Comparison of ENCODE assay signal across 1 cellular context in the genomic region with DNA sequence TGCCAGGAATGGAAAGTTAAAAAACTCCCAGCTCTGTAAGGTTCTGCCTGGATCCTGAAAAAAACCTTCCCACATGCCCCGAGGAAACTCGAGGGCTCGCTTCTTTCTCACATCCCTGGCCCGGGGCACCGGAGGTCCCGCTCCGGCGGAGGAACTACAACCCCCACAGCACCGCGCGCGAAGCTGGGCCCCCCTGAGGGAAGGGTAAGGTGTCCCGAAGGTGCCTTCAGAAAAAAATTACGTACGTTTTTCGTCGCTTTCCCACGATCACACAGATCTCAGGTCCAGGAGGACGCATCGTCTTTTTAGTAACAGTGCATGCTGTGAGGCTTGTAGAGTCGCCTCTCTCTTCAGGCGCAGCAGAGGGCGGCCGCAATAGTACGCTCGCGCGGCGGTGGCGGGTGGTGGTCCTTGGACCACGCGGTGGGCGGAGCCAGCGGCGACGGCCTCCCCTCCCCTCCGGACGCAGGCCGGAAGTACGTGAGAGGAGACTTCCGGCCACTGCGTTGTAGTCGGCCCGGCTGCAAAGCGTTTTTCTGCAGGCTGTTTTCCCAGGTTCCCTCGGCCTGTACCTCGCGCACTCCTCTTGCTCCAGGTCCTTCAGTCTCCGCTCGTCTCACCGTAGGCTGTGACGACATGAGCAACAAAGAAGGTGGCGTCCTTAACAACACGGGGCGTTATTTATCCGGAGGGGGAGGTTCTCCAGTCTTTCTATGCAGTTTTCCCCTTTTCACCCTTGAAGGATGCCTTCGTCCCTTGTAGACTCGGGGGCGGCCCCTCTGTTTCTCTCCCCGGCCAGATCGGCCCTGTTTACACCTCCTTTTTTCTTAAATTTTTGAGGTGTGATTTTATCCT.
TF ChIP-seq lines count a peak whose summit lies in the region.

TSS of gene TSNAX (plus strand) at position 495 of the 855 bp plus-strand sequence. CDS start at position 637, 142 bp downstream.

TF ChIP-seq in HepG2, 621 proteins besides CTCF, POLR2A, EP300 and RAD21 (continued from another document and continues in another):
- TF ChIP-seq, protein P1, sequence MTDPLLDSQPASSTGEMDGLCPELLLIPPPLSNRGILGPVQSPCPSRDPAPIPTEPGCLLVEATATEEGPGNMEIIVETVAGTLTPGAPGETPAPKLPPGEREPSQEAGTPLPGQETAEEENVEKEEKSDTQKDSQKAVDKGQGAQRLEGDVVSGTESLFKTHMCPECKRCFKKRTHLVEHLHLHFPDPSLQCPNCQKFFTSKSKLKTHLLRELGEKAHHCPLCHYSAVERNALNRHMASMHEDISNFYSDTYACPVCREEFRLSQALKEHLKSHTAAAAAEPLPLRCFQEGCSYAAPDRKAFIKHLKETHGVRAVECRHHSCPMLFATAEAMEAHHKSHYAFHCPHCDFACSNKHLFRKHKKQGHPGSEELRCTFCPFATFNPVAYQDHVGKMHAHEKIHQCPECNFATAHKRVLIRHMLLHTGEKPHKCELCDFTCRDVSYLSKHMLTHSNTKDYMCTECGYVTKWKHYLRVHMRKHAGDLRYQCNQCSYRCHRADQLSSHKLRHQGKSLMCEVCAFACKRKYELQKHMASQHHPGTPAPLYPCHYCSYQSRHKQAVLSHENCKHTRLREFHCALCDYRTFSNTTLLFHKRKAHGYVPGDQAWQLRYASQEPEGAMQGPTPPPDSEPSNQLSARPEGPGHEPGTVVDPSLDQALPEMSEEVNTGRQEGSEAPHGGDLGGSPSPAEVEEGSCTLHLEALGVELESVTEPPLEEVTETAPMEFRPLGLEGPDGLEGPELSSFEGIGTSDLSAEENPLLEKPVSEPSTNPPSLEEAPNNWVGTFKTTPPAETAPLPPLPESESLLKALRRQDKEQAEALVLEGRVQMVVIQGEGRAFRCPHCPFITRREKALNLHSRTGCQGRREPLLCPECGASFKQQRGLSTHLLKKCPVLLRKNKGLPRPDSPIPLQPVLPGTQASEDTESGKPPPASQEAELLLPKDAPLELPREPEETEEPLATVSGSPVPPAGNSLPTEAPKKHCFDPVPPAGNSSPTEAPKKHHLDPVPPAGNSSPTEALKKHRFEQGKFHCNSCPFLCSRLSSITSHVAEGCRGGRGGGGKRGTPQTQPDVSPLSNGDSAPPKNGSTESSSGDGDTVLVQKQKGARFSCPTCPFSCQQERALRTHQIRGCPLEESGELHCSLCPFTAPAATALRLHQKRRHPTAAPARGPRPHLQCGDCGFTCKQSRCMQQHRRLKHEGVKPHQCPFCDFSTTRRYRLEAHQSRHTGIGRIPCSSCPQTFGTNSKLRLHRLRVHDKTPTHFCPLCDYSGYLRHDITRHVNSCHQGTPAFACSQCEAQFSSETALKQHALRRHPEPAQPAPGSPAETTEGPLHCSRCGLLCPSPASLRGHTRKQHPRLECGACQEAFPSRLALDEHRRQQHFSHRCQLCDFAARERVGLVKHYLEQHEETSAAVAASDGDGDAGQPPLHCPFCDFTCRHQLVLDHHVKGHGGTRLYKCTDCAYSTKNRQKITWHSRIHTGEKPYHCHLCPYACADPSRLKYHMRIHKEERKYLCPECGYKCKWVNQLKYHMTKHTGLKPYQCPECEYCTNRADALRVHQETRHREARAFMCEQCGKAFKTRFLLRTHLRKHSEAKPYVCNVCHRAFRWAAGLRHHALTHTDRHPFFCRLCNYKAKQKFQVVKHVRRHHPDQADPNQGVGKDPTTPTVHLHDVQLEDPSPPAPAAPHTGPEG (CRISPR knock-in tag; IDR thresholded peaks at IDR 0.05) = peak; percentile 73; the same call in 1 of the 2 replicates
- TF ChIP-seq, protein P2, sequence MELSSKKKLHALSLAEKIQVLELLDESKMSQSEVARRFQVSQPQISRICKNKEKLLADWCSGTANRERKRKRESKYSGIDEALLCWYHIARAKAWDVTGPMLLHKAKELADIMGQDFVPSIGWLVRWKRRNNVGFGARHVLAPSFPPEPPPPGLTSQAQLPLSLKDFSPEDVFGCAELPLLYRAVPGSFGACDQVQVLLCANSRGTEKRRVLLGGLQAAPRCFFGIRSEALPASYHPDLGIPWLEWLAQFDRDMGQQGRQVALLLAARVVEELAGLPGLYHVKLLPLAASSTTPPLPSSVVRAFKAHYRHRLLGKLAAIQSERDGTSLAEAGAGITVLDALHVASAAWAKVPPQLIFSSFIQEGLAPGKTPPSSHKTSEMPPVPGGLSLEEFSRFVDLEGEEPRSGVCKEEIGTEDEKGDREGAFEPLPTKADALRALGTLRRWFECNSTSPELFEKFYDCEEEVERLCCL (CRISPR knock-in tag; IDR thresholded peaks at IDR 0.05; ENCODE audit: borderline replicate concordance) = no peak; the same call in 1 of the 2 replicates
- no peak for TF ChIP-seq ZNF552 (CRISPR knock-in tag; IDR thresholded peaks at IDR 0.05; ENCODE audit: borderline replicate concordance)
- no peak for TF ChIP-seq ZBTB43 (CRISPR knock-in tag; conservative IDR thresholded peaks at IDR 0.05)
- TF ChIP-seq ZNF446 (CRISPR knock-in tag; IDR thresholded peaks at IDR 0.05) = 0 out of 2 replicates have a peak, but pooled peaks have one; percentile 72
- TF ChIP-seq NR2C2 (CRISPR knock-in tag; IDR thresholded peaks at IDR 0.05; ENCODE audit: borderline replicate concordance) = peak; percentile 52; the same call in 1 of the 2 replicates
- TF ChIP-seq MTERF4 (CRISPR knock-in tag; IDR thresholded peaks at IDR 0.05) = peak; percentile 89
- TF ChIP-seq BRD4 (CRISPR knock-in tag; IDR thresholded peaks at IDR 0.05) = peak; percentile 64; the same call in 1 of the 2 replicates
- peak; percentile 32; the same call in 1 of the 2 replicates for TF ChIP-seq HOMEZ (CRISPR knock-in tag; IDR thresholded peaks at IDR 0.05; ENCODE audit: low read depth)
- no peak for TF ChIP-seq HNRNPL (IDR thresholded peaks at IDR 0.05; ENCODE audit: low read depth, low read length)
- peak; percentile 76; the same call in 1 of the 2 replicates for TF ChIP-seq SALL2 (CRISPR knock-in tag; IDR thresholded peaks at IDR 0.05)
- TF ChIP-seq RFX5 (IDR thresholded peaks at IDR 0.05; ENCODE audit: low read depth, low read length) = 0 out of 2 replicates have a peak, but pooled peaks have one; percentile 18
- peak; percentile 75 for TF ChIP-seq ZNF598 (CRISPR knock-in tag; IDR thresholded peaks at IDR 0.05; ENCODE audit: borderline replicate concordance)
- TF ChIP-seq HDAC6 (IDR thresholded peaks at IDR 0.05; ENCODE audit: low read depth, low read length) = peak; percentile 47; the same call in 1 of the 2 replicates
- no peak for TF ChIP-seq ZNF33A (CRISPR knock-in tag; IDR thresholded peaks at IDR 0.05; ENCODE audit: borderline replicate concordance)
- peak; percentile 81 for TF ChIP-seq XRCC5 (optimal IDR thresholded peaks at IDR 0.05; ENCODE audit: low read length)
- peak; percentile 45; the same call in 1 of the 2 replicates for TF ChIP-seq GATAD2A (CRISPR knock-in tag; IDR thresholded peaks at IDR 0.05)
- TF ChIP-seq ZNF567 (CRISPR knock-in tag; IDR thresholded peaks at IDR 0.05; ENCODE audit: borderline replicate concordance) = 0 out of 2 replicates have a peak, but pooled peaks have one; percentile 82
- peak; percentile 68; the same call in 1 of the 2 replicates for TF ChIP-seq FOXK1 (CRISPR knock-in tag; IDR thresholded peaks at IDR 0.05; ENCODE audit: borderline replicate concordance, low read depth)
- TF ChIP-seq ASH2L (IDR thresholded peaks at IDR 0.05; ENCODE audit: insufficient read length, low read depth, low read length) = peak; percentile 94
- TF ChIP-seq CBX5 (CRISPR knock-in tag; IDR thresholded peaks at IDR 0.05; ENCODE audit: borderline replicate concordance) = peak; percentile 43; the same call in 1 of the 2 replicates
- TF ChIP-seq ZBTB42 (CRISPR knock-in tag; IDR thresholded peaks at IDR 0.05) = no peak; the same call in 1 of the 2 replicates
- no peak for TF ChIP-seq ZNF121 (CRISPR knock-in tag; IDR thresholded peaks at IDR 0.05)
- TF ChIP-seq ZNF563 (CRISPR knock-in tag; IDR thresholded peaks at IDR 0.05) = peak; percentile 63; the same call in 1 of the 2 replicates
- TF ChIP-seq, protein P3, sequence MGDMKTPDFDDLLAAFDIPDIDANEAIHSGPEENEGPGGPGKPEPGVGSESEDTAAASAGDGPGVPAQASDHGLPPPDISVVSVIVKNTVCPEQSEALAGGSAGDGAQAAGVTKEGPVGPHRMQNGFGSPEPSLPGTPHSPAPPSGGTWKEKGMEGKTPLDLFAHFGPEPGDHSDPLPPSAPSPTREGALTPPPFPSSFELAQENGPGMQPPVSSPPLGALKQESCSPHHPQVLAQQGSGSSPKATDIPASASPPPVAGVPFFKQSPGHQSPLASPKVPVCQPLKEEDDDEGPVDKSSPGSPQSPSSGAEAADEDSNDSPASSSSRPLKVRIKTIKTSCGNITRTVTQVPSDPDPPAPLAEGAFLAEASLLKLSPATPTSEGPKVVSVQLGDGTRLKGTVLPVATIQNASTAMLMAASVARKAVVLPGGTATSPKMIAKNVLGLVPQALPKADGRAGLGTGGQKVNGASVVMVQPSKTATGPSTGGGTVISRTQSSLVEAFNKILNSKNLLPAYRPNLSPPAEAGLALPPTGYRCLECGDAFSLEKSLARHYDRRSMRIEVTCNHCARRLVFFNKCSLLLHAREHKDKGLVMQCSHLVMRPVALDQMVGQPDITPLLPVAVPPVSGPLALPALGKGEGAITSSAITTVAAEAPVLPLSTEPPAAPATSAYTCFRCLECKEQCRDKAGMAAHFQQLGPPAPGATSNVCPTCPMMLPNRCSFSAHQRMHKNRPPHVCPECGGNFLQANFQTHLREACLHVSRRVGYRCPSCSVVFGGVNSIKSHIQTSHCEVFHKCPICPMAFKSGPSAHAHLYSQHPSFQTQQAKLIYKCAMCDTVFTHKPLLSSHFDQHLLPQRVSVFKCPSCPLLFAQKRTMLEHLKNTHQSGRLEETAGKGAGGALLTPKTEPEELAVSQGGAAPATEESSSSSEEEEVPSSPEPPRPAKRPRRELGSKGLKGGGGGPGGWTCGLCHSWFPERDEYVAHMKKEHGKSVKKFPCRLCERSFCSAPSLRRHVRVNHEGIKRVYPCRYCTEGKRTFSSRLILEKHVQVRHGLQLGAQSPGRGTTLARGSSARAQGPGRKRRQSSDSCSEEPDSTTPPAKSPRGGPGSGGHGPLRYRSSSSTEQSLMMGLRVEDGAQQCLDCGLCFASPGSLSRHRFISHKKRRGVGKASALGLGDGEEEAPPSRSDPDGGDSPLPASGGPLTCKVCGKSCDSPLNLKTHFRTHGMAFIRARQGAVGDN (CRISPR knock-in tag; IDR thresholded peaks at IDR 0.05) = peak; percentile 95
- TF ChIP-seq JDP2 (CRISPR knock-in tag; IDR thresholded peaks at IDR 0.05; ENCODE audit: borderline replicate concordance) = no peak
- TF ChIP-seq ZKSCAN5 (CRISPR knock-in tag; IDR thresholded peaks at IDR 0.05) = no peak
- peak; percentile 15 for TF ChIP-seq CCAR2 (optimal IDR thresholded peaks at IDR 0.05; ENCODE audit: low read depth, low read length)
- 0 out of 2 replicates have a peak, but pooled peaks have one; percentile 52 for TF ChIP-seq ZSCAN29 (CRISPR knock-in tag; conservative IDR thresholded peaks at IDR 0.05)
- peak; percentile 86 for TF ChIP-seq ZNF574 (CRISPR knock-in tag; IDR thresholded peaks at IDR 0.05)
- peak; percentile 66; the same call in 1 of the 2 replicates for TF ChIP-seq ELF3 (CRISPR knock-in tag; IDR thresholded peaks at IDR 0.05)
- TF ChIP-seq KDM5B (CRISPR knock-in tag; IDR thresholded peaks at IDR 0.05; ENCODE audit: borderline replicate concordance) = peak; percentile 90
- peak; percentile 97 for TF ChIP-seq MYC (CRISPR knock-in tag; IDR thresholded peaks at IDR 0.05; ENCODE audit: borderline replicate concordance)
- TF ChIP-seq ZNF430 (CRISPR knock-in tag; IDR thresholded peaks at IDR 0.05) = peak; percentile 75; the same call in 1 of the 2 replicates
- TF ChIP-seq YEATS2 (CRISPR knock-in tag; IDR thresholded peaks at IDR 0.05; ENCODE audit: borderline replicate concordance) = peak; percentile 98
